Comparison of ENCODE assay signal across 25 cellular contexts in genomic region chr20:57269148-57269984, GRCh38. TPM values are rescaled to one million over a fixed set of nuclear protein-coding genes. Genes with fewer than 3 reads are reported as not detected.
DNase-seq lines count a peak whose midpoint lies in the region; ATAC-seq, FAIRE-seq and TF ChIP-seq lines count a peak whose summit lies in the region.
"Had no signal": no experiment of that assay in that cellular context is flagged by ENCODE, and none has a peak within 500 bp of the region (broad histone marks: within the 10 kb centered on the region; RNA-seq: fewer than 3 reads in every experiment).

No MANE protein-coding gene starts in this region.

- H3K4me1 ChIP-seq in DOHH2 (ENCODE audit: control insufficient read depth, low read length) (peaks cover 73% of the 10 kb centered on the region), astrocyte (ENCODE audit: insufficient read depth, low read length) (no peaks in the 10 kb centered on the region), iPS-20b (ENCODE audit: insufficient read depth, low read length) (peaks cover 23% of the 10 kb centered on the region; the same call in 1 of the 2 replicates)
- H3K4me1 ChIP-seq in effector memory CD4-positive, alpha-beta T cell (ENCODE audit: control insufficient read depth, insufficient read depth, low read length, poor library complexity, severe bottlenecking): no peaks in the 10 kb centered on the region

- no peak overlapping the region for H2AFZ ChIP-seq in astrocyte (ENCODE audit: low read depth, low read length)

- H3K27me3 ChIP-seq in DOHH2 (ENCODE audit: control insufficient read depth, low read length) (no peaks in the 10 kb centered on the region), astrocyte (ENCODE audit: insufficient read depth, low read length) (peaks cover 53% of the 10 kb centered on the region), iPS-20b (ENCODE audit: insufficient read depth, low read length) (peaks cover 83% of the 10 kb centered on the region)
- peaks cover 6% of the 10 kb centered on the region for H3K27me3 ChIP-seq in effector memory CD4-positive, alpha-beta T cell (replicated peaks; ENCODE audit: control insufficient read depth, insufficient read depth, low read length, poor library complexity, severe bottlenecking)

- H3K9me3 ChIP-seq in DOHH2 (ENCODE audit: control insufficient read depth, insufficient read depth, low read length) (no peaks in the 10 kb centered on the region), astrocyte (ENCODE audit: insufficient read depth, low read depth, low read length) (no peaks in the 10 kb centered on the region), iPS-20b (ENCODE audit: insufficient read depth, low read depth, low read length) (no peaks in the 10 kb centered on the region)
- no peaks in the 10 kb centered on the region for H3K9me3 ChIP-seq in effector memory CD4-positive, alpha-beta T cell (ENCODE audit: control insufficient read depth, low read length)
- H3K9me3 ChIP-seq: SJSA1 had no signal

- H3K27me3 Mint-ChIP-seq in astrocyte (ENCODE audit: low read depth, unreplicated experiment): peaks cover 65% of the 10 kb centered on the region

- peak overlapping the region; percentile 20 for H3K4me3 Mint-ChIP-seq in astrocyte (ENCODE audit: unreplicated experiment)
- H3K4me3 Mint-ChIP-seq: CD8-positive, alpha-beta memory T cell had no signal

- H3K79me2 ChIP-seq in DOHH2 (ENCODE audit: control insufficient read depth, low read length): peaks cover 96% of the 10 kb centered on the region
- H3K79me2 ChIP-seq in astrocyte (ENCODE audit: insufficient read depth, low read length): no peaks in the 10 kb centered on the region

- H3K36me3 Mint-ChIP-seq in astrocyte (ENCODE audit: low read depth, unreplicated experiment): peaks cover 3% of the 10 kb centered on the region
- H3K36me3 Mint-ChIP-seq: CD8-positive, alpha-beta memory T cell had no signal

- peaks cover 40% of the 10 kb centered on the region for H3K36me3 ChIP-seq in DOHH2 (ENCODE audit: control insufficient read depth, low read length)
- H3K36me3 ChIP-seq in astrocyte (ENCODE audit: insufficient read depth, low read length): no peaks in the 10 kb centered on the region
- H3K36me3 ChIP-seq in iPS-20b (ENCODE audit: insufficient read depth, low read depth, low read length): no peaks in the 10 kb centered on the region
- H3K36me3 ChIP-seq in effector memory CD4-positive, alpha-beta T cell (ENCODE audit: control insufficient read depth, insufficient read depth, low read length): no peaks in the 10 kb centered on the region
- H3K36me3 ChIP-seq: SJSA1 had no signal

- no peaks in the 10 kb centered on the region for H3K4me1 Mint-ChIP-seq in astrocyte (ENCODE audit: low read depth, unreplicated experiment)

- H3K4me2 ChIP-seq in DOHH2 (ENCODE audit: low read length) (peak overlapping the region; percentile 96), astrocyte (ENCODE audit: low read length) (no peak overlapping the region)

- FAIRE-seq in HTR-8/SVneo (lab: Jason Lieb, UNC) (peak; percentile 71), astrocyte (lab: Jason Lieb, UNC) (no peak)
- FAIRE-seq: RCC 7860 had no signal

- no peak for ATAC-seq in esophagus mucosa
- ATAC-seq: HCT116 had no signal

- peak overlapping the region; percentile 94 for H3K27ac ChIP-seq in DOHH2 (ENCODE audit: low read depth, low read length)
- no peak overlapping the region for H3K27ac ChIP-seq in astrocyte (ENCODE audit: low read depth, low read length)
- H3K27ac ChIP-seq in iPS-20b (ENCODE audit: low read length): no peak overlapping the region
- no peak overlapping the region for H3K27ac ChIP-seq in effector memory CD4-positive, alpha-beta T cell (ENCODE audit: insufficient read depth, low read length, poor library complexity, severe bottlenecking)
- H3K27ac ChIP-seq: SJSA1 had no signal

- peaks cover 2% of the 10 kb centered on the region for H3K9me3 Mint-ChIP-seq in astrocyte (ENCODE audit: unreplicated experiment)
- H3K9me3 Mint-ChIP-seq: CD8-positive, alpha-beta memory T cell had no signal

- H3F3A ChIP-seq in DOHH2 (ENCODE audit: control insufficient read depth, insufficient read depth): peaks cover 34% of the 10 kb centered on the region

- H3K4me3 ChIP-seq in DOHH2 (ENCODE audit: low read length) (peak overlapping the region; percentile 86), astrocyte (ENCODE audit: insufficient read depth, low read depth, low read length) (no peak overlapping the region), iPS-20b (ENCODE audit: low read length) (0 out of 2 replicates have a peak overlapping the region, but pooled peaks have one; percentile 6)
- no peak overlapping the region for H3K4me3 ChIP-seq in effector memory CD4-positive, alpha-beta T cell (ENCODE audit: insufficient read depth, low read depth, low read length, poor library complexity, severe bottlenecking)
- H3K4me3 ChIP-seq: SJSA1 had no signal

- TF ChIP-seq CTCF in DOHH2 (IDR thresholded peaks at IDR 0.05; ENCODE audit: low read depth, low read length, poor library complexity, severe bottlenecking): no peak
- no peak for TF ChIP-seq CTCF in astrocyte (IDR thresholded peaks at IDR 0.05; ENCODE audit: insufficient read depth, low read depth, low read length)

- H3K9ac ChIP-seq in astrocyte (ENCODE audit: low read length) (no peak overlapping the region), iPS-20b (ENCODE audit: low read depth, low read length) (no peak overlapping the region)

- DNase-seq in HTR-8/SVneo (ENCODE audit: insufficient read length, low spot score) (no peak), astrocyte (ENCODE audit: low read depth) (no peak), nucleus accumbens (lab: John Stamatoyannopoulos, UW) (no peak)
- no peak for DNase-seq in effector memory CD4-positive, alpha-beta T cell
- no peak for DNase-seq in central memory CD4-positive, alpha-beta T cell
- DNase-seq: 8988T; C1 segment of cervical spinal cord; CD8-positive, alpha-beta memory T cell; DMS53; EL; Karpas-422; MV-4-11; NCI-H1417; NCI-H1694 treated with DMSO at 0.1 percent for 48 hours; NCI-H2081 treated with DMSO at 0.1 percent for 48 hours; NCI-H2171 treated with DMSO at 0.1 percent for 48 hours; NCI-H524 treated with DMSO at 0.1 percent for 48 hours; NCI-H82; OCI-M1 had no signal

- H4K20me1 ChIP-seq in DOHH2 (ENCODE audit: control insufficient read depth, insufficient read depth, low read depth, low read length) (no peaks in the 10 kb centered on the region), astrocyte (ENCODE audit: insufficient read depth, low read length) (no peaks in the 10 kb centered on the region)

- H3K9me2 ChIP-seq in DOHH2 (replicated peaks; ENCODE audit: control insufficient read depth, low read length): no peaks in the 10 kb centered on the region

- H3K27ac Mint-ChIP-seq in astrocyte (ENCODE audit: unreplicated experiment): no peak overlapping the region

RNA-seq across cellular contexts. Expression of gene BMP7, which starts 2.9 kb away (rescaled TPM):
- total RNA-seq in astrocyte (12.3 and 15.3 TPM in 2 replicates), esophagus mucosa (34.2 TPM)
- total RNA-seq: CD8-positive, alpha-beta memory T cell; SJSA1 had no signal

Comparison
In these comparisons a context has a peak if more than half of its experiments do, and no peak if none do; other contexts are left out.
1. H3K4me3 ChIP-seq: peak in DOHH2 (single experiment) and iPS-20b (single experiment); none in astrocyte (single experiment) and effector memory CD4-positive, alpha-beta T cell (single experiment).